Comparison of ENCODE assay signal across 8 cellular contexts in the genomic region with DNA sequence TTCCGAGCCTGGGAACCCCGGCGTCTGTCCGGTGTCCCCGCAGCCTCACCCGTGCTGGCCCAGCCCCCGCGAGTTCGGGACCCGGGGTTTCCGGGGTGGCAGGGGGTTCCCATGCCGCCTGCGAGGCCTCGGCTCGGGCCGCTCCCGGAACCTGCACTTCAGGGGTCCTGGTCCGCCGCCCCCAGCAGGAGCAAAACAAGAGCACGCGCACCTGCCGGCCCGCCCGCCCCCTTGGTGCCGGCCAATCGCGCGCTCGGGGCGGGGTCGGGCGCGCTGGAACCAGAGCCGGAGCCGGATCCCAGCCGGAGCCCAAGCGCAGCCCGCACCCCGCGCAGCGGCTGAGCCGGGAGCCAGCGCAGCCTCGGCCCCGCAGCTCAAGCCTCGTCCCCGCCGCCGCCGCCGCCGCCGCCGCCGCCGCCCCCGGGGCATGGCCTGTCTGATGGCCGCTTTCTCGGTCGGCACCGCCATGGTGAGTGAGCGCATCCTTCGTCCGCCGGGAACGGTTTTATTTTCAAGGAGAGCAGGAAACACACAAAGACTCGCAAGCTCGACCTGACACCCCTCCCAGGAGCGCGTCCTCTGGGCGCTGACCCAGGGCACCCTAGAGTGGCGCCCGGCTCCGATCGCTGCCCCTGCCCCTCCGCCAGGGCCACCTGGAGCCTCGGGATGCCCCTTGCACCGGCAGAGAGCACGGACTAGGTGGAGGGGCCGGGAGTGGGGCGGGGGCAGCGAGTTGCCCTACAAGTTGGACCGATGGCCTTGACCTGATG. TPM values are rescaled to one million over a fixed set of nuclear protein-coding genes. Genes with fewer than 3 reads are reported as not detected.
DNase-seq lines count a peak whose midpoint lies in the region; ATAC-seq and TF ChIP-seq lines count a peak whose summit lies in the region.

Gene ABCG1, plus strand, starts transcription at position 305 of the 770 bp plus-strand sequence. Its CDS starts 123 bp downstream, at position 428.

- WGBS in mesodermal cell (ENCODE audit: insufficient coverage in 2 of 2), 2 experiments = 0 to 1% methylated on average over 65 to 78 of the region's 83 CpGs

- H3K36me3 ChIP-seq in DOHH2 (ENCODE audit: control insufficient read depth, low read length) = no peaks in the 10 kb centered on the region
- no peaks in the 10 kb centered on the region for H3K36me3 ChIP-seq in endocrine pancreas (ENCODE audit: control insufficient read depth, insufficient read depth, low read length)
- H3K36me3 ChIP-seq in mesodermal cell (ENCODE audit: control insufficient read depth, insufficient read depth, low read length) = no peaks in the 10 kb centered on the region
- peaks cover 0 to 2% (median 0%) of the 10 kb centered on the region in 5 donors for H3K36me3 ChIP-seq in subcutaneous abdominal adipose tissue (ENCODE audit: control insufficient read depth in 5 of 5, insufficient read depth in 5 of 5, low read length in 5 of 5)

- peak within 1 kb of the TSS; percentile 91 for H3K4me2 ChIP-seq in DOHH2 (ENCODE audit: low read length)

- peaks cover 43% of the 10 kb centered on the region for H3K4me1 ChIP-seq in DOHH2 (ENCODE audit: control insufficient read depth, low read length)
- no peaks in the 10 kb centered on the region for H3K4me1 ChIP-seq in endocrine pancreas (ENCODE audit: control insufficient read depth, insufficient read depth, low read length)
- peaks cover 6% of the 10 kb centered on the region for H3K4me1 ChIP-seq in mesodermal cell (ENCODE audit: control insufficient read depth, insufficient read depth, low read length, poor library complexity, severe bottlenecking)
- H3K4me1 ChIP-seq in subcutaneous abdominal adipose tissue (ENCODE audit: control insufficient read depth in 5 of 5, insufficient read depth in 5 of 5, low read length in 5 of 5) = peaks cover 1 to 37% (median 24%) of the 10 kb centered on the region in 5 donors

- H3K27me3 ChIP-seq in DOHH2 (ENCODE audit: control insufficient read depth, low read length) (peaks cover 32% of the 10 kb centered on the region), endocrine pancreas (ENCODE audit: control insufficient read depth, insufficient read depth, low read length) (no peaks in the 10 kb centered on the region), subcutaneous abdominal adipose tissue (ENCODE audit: control insufficient read depth in 5 of 5, insufficient read depth in 4 of 5, low read length in 5 of 5) (peaks cover 0 to 12% (median 4%) of the 10 kb centered on the region in 5 donors)

- ATAC-seq in GM21367 (IDR thresholded peaks at IDR 0.05; ENCODE audit: unreplicated experiment) = no peak

- peak; percentile 36 for DNase-seq in NCI-H1092 treated with DMSO at 0.1 percent for 48 hours (lab: John Stamatoyannopoulos, UW)
- peak; percentile 55 to 59 for DNase-seq in activated CD4-positive, alpha-beta T cell treated with anti-CD3 and anti-CD28 coated beads, Interleukin-2, amount 50 U/mL, for 48 hours
- no peak for DNase-seq in pons (ENCODE audit: low spot score)

- no peaks in the 10 kb centered on the region for H4K20me1 ChIP-seq in DOHH2 (ENCODE audit: control insufficient read depth, insufficient read depth, low read depth, low read length)

- no peak for TF ChIP-seq CTCF in DOHH2 (IDR thresholded peaks at IDR 0.05; ENCODE audit: low read depth, low read length, poor library complexity, severe bottlenecking)

- peaks cover 7% of the 10 kb centered on the region; the same call in 1 of the 2 replicates for H3K9me3 ChIP-seq in DOHH2 (ENCODE audit: control insufficient read depth, insufficient read depth, low read length)
- no peaks in the 10 kb centered on the region for H3K9me3 ChIP-seq in endocrine pancreas (ENCODE audit: control insufficient read depth, low read length)
- H3K9me3 ChIP-seq in mesodermal cell (ENCODE audit: control insufficient read depth, low read length) = peaks cover 8% of the 10 kb centered on the region
- no peaks in the 10 kb centered on the region for H3K9me3 ChIP-seq in subcutaneous abdominal adipose tissue (ENCODE audit: control insufficient read depth in 5 of 5, low read length in 5 of 5)

- peaks cover 3% of the 10 kb centered on the region; the same call in 1 of the 2 replicates for H3F3A ChIP-seq in DOHH2 (ENCODE audit: control insufficient read depth, insufficient read depth)

- no peaks in the 10 kb centered on the region for H3K9me2 ChIP-seq in DOHH2 (replicated peaks; ENCODE audit: control insufficient read depth, low read length)

- peak within 1 kb of the TSS; percentile 68 for H3K9ac ChIP-seq in endocrine pancreas (ENCODE audit: control insufficient read depth, insufficient read depth, low read length)
- H3K9ac ChIP-seq in subcutaneous abdominal adipose tissue (ENCODE audit: low read length in 5 of 5) = peak within 1 kb of the TSS; percentile 2 to 63 (median 49)

- no peaks in the 10 kb centered on the region for H3K79me2 ChIP-seq in DOHH2 (ENCODE audit: control insufficient read depth, low read length)

- H3K4me3 ChIP-seq in DOHH2 (ENCODE audit: low read length) (peak within 1 kb of the TSS; percentile 73), endocrine pancreas (ENCODE audit: control insufficient read depth, insufficient read depth, low read length) (peak within 1 kb of the TSS; percentile 55), mesodermal cell (ENCODE audit: extremely low read depth, insufficient read depth, low read length, poor library complexity, severe bottlenecking) (peak within 1 kb of the TSS; percentile 34), subcutaneous abdominal adipose tissue (ENCODE audit: low read depth in 1 of 5, low read length in 5 of 5) (peak within 1 kb of the TSS; percentile 66 to 86 (median 76))

- H3K27ac ChIP-seq in DOHH2 (ENCODE audit: low read depth, low read length) = peak within 1 kb of the TSS; percentile 24; the same call in 1 of the 2 replicates
- H3K27ac ChIP-seq in mesodermal cell (ENCODE audit: low read depth, low read length, severe bottlenecking) = no peak within 1 kb of the TSS
- peak within 1 kb of the TSS; percentile 83 for H3K27ac ChIP-seq in subcutaneous abdominal adipose tissue (ENCODE audit: low read depth, low read length)

RNA-seq across cellular contexts. Expression of gene ABCG1, which starts in this region (rescaled TPM):
- polyA plus RNA-seq in mesodermal cell (2013, experiment 1 of 2) = 3.7 TPM
- 2.4 TPM for polyA plus RNA-seq in mesodermal cell (2013, experiment 2 of 2)
